In the genomic region with DNA sequence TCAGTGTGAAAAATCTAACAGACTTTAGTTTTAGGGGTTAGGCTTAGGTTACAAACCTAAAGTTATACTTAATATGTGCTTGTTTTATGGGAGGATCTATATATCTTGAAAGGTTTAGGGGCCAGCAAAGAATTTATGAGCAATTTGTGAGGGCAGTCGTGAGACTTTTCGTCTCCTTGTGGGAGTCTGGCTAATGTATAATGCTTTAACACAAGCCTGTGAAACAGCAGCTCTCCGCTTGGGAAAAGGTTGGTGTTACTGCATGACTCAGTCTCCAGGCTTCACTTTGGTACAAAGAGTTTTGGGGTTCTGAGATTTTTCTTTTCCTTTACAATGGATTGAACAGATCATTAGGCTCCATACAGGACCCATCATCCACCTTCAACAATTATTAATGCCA, we compare ENCODE assay signal across 33 cellular contexts.
A peak's percentile ranks its signal among the peaks of the same experiment; 100 is the strongest.
DNase-seq lines count a peak whose midpoint lies in the region; ATAC-seq, FAIRE-seq and TF ChIP-seq lines count a peak whose summit lies in the region.
"Had no signal": no experiment of that assay in that cellular context is flagged by ENCODE, and none has a peak within 500 bp of the region (broad histone marks: within the 10 kb centered on the region; RNA-seq: fewer than 3 reads in every experiment).

No MANE protein-coding gene starts in this region.

- H3K36me3 Mint-ChIP-seq in activated naive CD4-positive, alpha-beta T cell treated with anti-CD3 and anti-CD28 coated beads, Interleukin-2, amount 50 U/mL, for 24 hours = no peaks in the 10 kb centered on the region
- H3K36me3 Mint-ChIP-seq in astrocyte (ENCODE audit: low read depth, unreplicated experiment) = no peaks in the 10 kb centered on the region
- H3K36me3 Mint-ChIP-seq: memory B cell had no signal

- H3F3A ChIP-seq in smooth muscle cell (ENCODE audit: low read depth) = peaks cover 7% of the 10 kb centered on the region
- H3F3A ChIP-seq in PC-9 (ENCODE audit: insufficient read depth, low read depth) = peaks cover 8% of the 10 kb centered on the region; the same call in 1 of the 2 replicates

- no peak for FAIRE-seq in astrocyte (lab: Jason Lieb, UNC)
- FAIRE-seq: HepG2 had no signal

- DNase-seq in activated naive CD4-positive, alpha-beta T cell treated with anti-CD3 and anti-CD28 coated beads, Interleukin-2, amount 50 U/mL, for 16 hours = no peak
- DNase-seq in astrocyte (ENCODE audit: low read depth) (no peak), kidney glomerular epithelial cell (lab: John Stamatoyannopoulos, UW) (peak; percentile 33), smooth muscle cell (lab: John Stamatoyannopoulos, UW; ENCODE audit: unreplicated experiment) (no peak), NCI-H187 (lab: John Stamatoyannopoulos, UW) (no peak), PC-9 (no peak)
- DNase-seq: 8988T; activated CD4-positive, alpha-beta T cell treated with anti-CD3 and anti-CD28 coated beads, Interleukin-2, amount 10 ng/mL, durations not matched to agents 7 days and 5 days; activated gamma-delta T cell treated with Interleukin-2 at 50 U/mL for 16 hours; activated naive CD8-positive, alpha-beta T cell treated with anti-CD3 and anti-CD28 coated beads, Interleukin-2, amount 50 U/mL, for 24 hours; activated T-cell treated with anti-CD3 and anti-CD28 coated beads, Interleukin-2, amount 50 U/mL, for 24 hours; caudate nucleus; COR-L47; cortex of kidney; effector memory CD4-positive, alpha-beta T cell; GDM1; GOT3; Kasumi-1; NCI-H1417 treated with DMSO at 0.1 percent for 48 hours; NCI-H2081 treated with DMSO at 0.1 percent for 48 hours; NCI-H226; NCI-H774; stimulated activated CD4-positive, alpha-beta T cell treated with anti-CD3 and anti-CD28 coated beads, Interleukin-4, amount 100 ng/mL, for 1 hour; stomach; uterus had no signal

- WGBS in smooth muscle cell (ENCODE audit: low lambda C conversion rate) = 1% methylated on average over 3 of the region's 3 CpGs

- H3K27me3 Mint-ChIP-seq in activated naive CD4-positive, alpha-beta T cell treated with anti-CD3 and anti-CD28 coated beads, Interleukin-2, amount 50 U/mL, for 24 hours = no peaks in the 10 kb centered on the region
- H3K27me3 Mint-ChIP-seq in astrocyte (ENCODE audit: low read depth, unreplicated experiment) = no peaks in the 10 kb centered on the region
- H3K27me3 Mint-ChIP-seq: activated CD4-positive, alpha-beta T cell treated with anti-CD3 and anti-CD28 coated beads, Interleukin-2, amount 10 ng/mL, durations not matched to agents 7 days and 5 days; activated naive CD8-positive, alpha-beta T cell treated with anti-CD3 and anti-CD28 coated beads, Interleukin-2, amount 50 U/mL, for 24 hours had no signal

- H3K4me2 ChIP-seq in astrocyte (ENCODE audit: low read length) = no peak overlapping the region
- peak overlapping the region; percentile 53 for H3K4me2 ChIP-seq in smooth muscle cell
- no peak overlapping the region for H3K4me2 ChIP-seq in PC-9

- H3K36me3 ChIP-seq in astrocyte (ENCODE audit: insufficient read depth, low read length) (no peaks in the 10 kb centered on the region), smooth muscle cell (ENCODE audit: low read depth) (no peaks in the 10 kb centered on the region), PC-9 (ENCODE audit: low read depth) (no peaks in the 10 kb centered on the region)
- H3K36me3 ChIP-seq: prostate gland, stomach, uterus had no signal

- intact Hi-C loops in PC-9 (cut with micrococcal nuclease; ENCODE audit: unreplicated experiment) = no loop called here

- no peaks in the 10 kb centered on the region for H3K4me1 Mint-ChIP-seq in activated naive CD4-positive, alpha-beta T cell treated with anti-CD3 and anti-CD28 coated beads, Interleukin-2, amount 50 U/mL, for 24 hours
- H3K4me1 Mint-ChIP-seq in astrocyte (ENCODE audit: low read depth, unreplicated experiment) = peaks cover 39% of the 10 kb centered on the region
- H3K4me1 Mint-ChIP-seq: activated CD4-positive, alpha-beta T cell treated with anti-CD3 and anti-CD28 coated beads, Interleukin-2, amount 10 ng/mL, durations not matched to agents 7 days and 5 days; activated naive CD8-positive, alpha-beta T cell treated with anti-CD3 and anti-CD28 coated beads, Interleukin-2, amount 50 U/mL, for 24 hours; memory B cell had no signal

- H3K4me3 Mint-ChIP-seq in activated naive CD4-positive, alpha-beta T cell treated with anti-CD3 and anti-CD28 coated beads, Interleukin-2, amount 50 U/mL, for 24 hours = no peak overlapping the region
- H3K4me3 Mint-ChIP-seq in astrocyte (ENCODE audit: unreplicated experiment) = no peak overlapping the region
- H3K4me3 Mint-ChIP-seq: activated CD4-positive, alpha-beta T cell treated with anti-CD3 and anti-CD28 coated beads, Interleukin-2, amount 10 ng/mL, durations not matched to agents 7 days and 5 days; activated naive CD8-positive, alpha-beta T cell treated with anti-CD3 and anti-CD28 coated beads, Interleukin-2, amount 50 U/mL, for 24 hours; activated T-cell treated with anti-CD3 and anti-CD28 coated beads, Interleukin-2, amount 50 U/mL, for 24 hours; memory B cell had no signal

- no peaks in the 10 kb centered on the region for H3K9me2 ChIP-seq in PC-9 (ENCODE audit: insufficient read depth)

- POLR2A ChIA-PET in PC-9 (lab: Charles Lee; ENCODE audit: unreplicated experiment) = no interaction called here

- no TSS peak for BruUV-seq in PC-9 (replicated peaks; lab: Mats Ljungman, UMichigan)

- no peak overlapping the region for H2AFZ ChIP-seq in astrocyte (ENCODE audit: low read depth, low read length)
- peak overlapping the region; percentile 29 for H2AFZ ChIP-seq in smooth muscle cell (ENCODE audit: low read depth)
- no peak overlapping the region for H2AFZ ChIP-seq in PC-9

- peak overlapping the region; percentile 73 for H3K27ac Mint-ChIP-seq in activated naive CD4-positive, alpha-beta T cell treated with anti-CD3 and anti-CD28 coated beads, Interleukin-2, amount 50 U/mL, for 24 hours
- peak overlapping the region; percentile 69 for H3K27ac Mint-ChIP-seq in astrocyte (ENCODE audit: unreplicated experiment)
- H3K27ac Mint-ChIP-seq: activated CD4-positive, alpha-beta T cell treated with anti-CD3 and anti-CD28 coated beads, Interleukin-2, amount 10 ng/mL, durations not matched to agents 7 days and 5 days; activated naive CD8-positive, alpha-beta T cell treated with anti-CD3 and anti-CD28 coated beads, Interleukin-2, amount 50 U/mL, for 24 hours; activated T-cell treated with anti-CD3 and anti-CD28 coated beads, Interleukin-2, amount 50 U/mL, for 24 hours; memory B cell had no signal

- no peak overlapping the region for H3K27ac ChIP-seq in astrocyte (ENCODE audit: low read depth, low read length)
- H3K27ac ChIP-seq in smooth muscle cell (ENCODE audit: low read depth) = peak overlapping the region; percentile 76
- H3K27ac ChIP-seq in PC-9 = no peak overlapping the region
- H3K27ac ChIP-seq: C4-2B, prostate gland, stomach, uterus had no signal

- no peak for TF ChIP-seq CTCF in astrocyte (IDR thresholded peaks at IDR 0.05; ENCODE audit: insufficient read depth, low read depth, low read length)
- no peak for TF ChIP-seq CTCF in smooth muscle cell (IDR thresholded peaks at IDR 0.05; ENCODE audit: borderline replicate concordance, insufficient read depth, poor library complexity, severe bottlenecking)
- no peak for TF ChIP-seq CTCF in PC-9 (conservative IDR thresholded peaks at IDR 0.05)

- ATAC-seq in GM21381 (IDR thresholded peaks at IDR 0.05; ENCODE audit: unreplicated experiment) = no peak
- ATAC-seq: activated naive CD8-positive, alpha-beta T cell treated with anti-CD3 and anti-CD28 coated beads, Interleukin-2, amount 50 U/mL, for 24 hours; HepG2; left lobe of liver; sciatic nerve had no signal

- H3K27me3 ChIP-seq in astrocyte (ENCODE audit: insufficient read depth, low read length) (no peaks in the 10 kb centered on the region), smooth muscle cell (ENCODE audit: low read depth) (no peaks in the 10 kb centered on the region), PC-9 (ENCODE audit: insufficient read depth, low read depth) (no peaks in the 10 kb centered on the region)
- H3K27me3 ChIP-seq: stomach, uterus had no signal

- H3K4me3 ChIP-seq in astrocyte (ENCODE audit: insufficient read depth, low read depth, low read length) = no peak overlapping the region
- no peak overlapping the region for H3K4me3 ChIP-seq in smooth muscle cell
- no peak overlapping the region for H3K4me3 ChIP-seq in PC-9
- H3K4me3 ChIP-seq: prostate gland, stomach, uterus had no signal

- H3K79me2 ChIP-seq in astrocyte (ENCODE audit: insufficient read depth, low read length) (no peaks in the 10 kb centered on the region), smooth muscle cell (ENCODE audit: low read depth) (no peaks in the 10 kb centered on the region), PC-9 (ENCODE audit: low read depth) (no peaks in the 10 kb centered on the region)

- H3K4me1 ChIP-seq in astrocyte (ENCODE audit: insufficient read depth, low read length) (peaks cover 27% of the 10 kb centered on the region), smooth muscle cell (ENCODE audit: low read depth) (peaks cover 38% of the 10 kb centered on the region), PC-9 (replicated peaks; ENCODE audit: insufficient read depth) (no peaks in the 10 kb centered on the region)
- H3K4me1 ChIP-seq: prostate gland, stomach, uterus had no signal

- H4K20me1 ChIP-seq in astrocyte (ENCODE audit: insufficient read depth, low read length) (no peaks in the 10 kb centered on the region), smooth muscle cell (ENCODE audit: low read depth) (no peaks in the 10 kb centered on the region), PC-9 (ENCODE audit: insufficient read depth) (no peaks in the 10 kb centered on the region)

- H3K9ac ChIP-seq in astrocyte (ENCODE audit: low read length) (no peak overlapping the region), smooth muscle cell (ENCODE audit: low read depth) (no peak overlapping the region)

- CTCF ChIA-PET in PC-9 (lab: Charles Lee) = no interaction called here

- H3K9me3 Mint-ChIP-seq in activated naive CD4-positive, alpha-beta T cell treated with anti-CD3 and anti-CD28 coated beads, Interleukin-2, amount 50 U/mL, for 24 hours = no peaks in the 10 kb centered on the region
- no peaks in the 10 kb centered on the region for H3K9me3 Mint-ChIP-seq in astrocyte (ENCODE audit: unreplicated experiment)
- H3K9me3 Mint-ChIP-seq: activated CD4-positive, alpha-beta T cell treated with anti-CD3 and anti-CD28 coated beads, Interleukin-2, amount 10 ng/mL, durations not matched to agents 7 days and 5 days; activated naive CD8-positive, alpha-beta T cell treated with anti-CD3 and anti-CD28 coated beads, Interleukin-2, amount 50 U/mL, for 24 hours; activated T-cell treated with anti-CD3 and anti-CD28 coated beads, Interleukin-2, amount 50 U/mL, for 24 hours had no signal

- no peaks in the 10 kb centered on the region for H3K9me3 ChIP-seq in astrocyte (ENCODE audit: insufficient read depth, low read depth, low read length)
- no peaks in the 10 kb centered on the region for H3K9me3 ChIP-seq in smooth muscle cell (replicated peaks; ENCODE audit: low read depth)
- no peaks in the 10 kb centered on the region for H3K9me3 ChIP-seq in PC-9 (ENCODE audit: insufficient read depth, low read depth)
- H3K9me3 ChIP-seq: prostate gland, stomach, uterus had no signal
